21 cellular contexts compared by ENCODE assay signal in the genomic region with DNA sequence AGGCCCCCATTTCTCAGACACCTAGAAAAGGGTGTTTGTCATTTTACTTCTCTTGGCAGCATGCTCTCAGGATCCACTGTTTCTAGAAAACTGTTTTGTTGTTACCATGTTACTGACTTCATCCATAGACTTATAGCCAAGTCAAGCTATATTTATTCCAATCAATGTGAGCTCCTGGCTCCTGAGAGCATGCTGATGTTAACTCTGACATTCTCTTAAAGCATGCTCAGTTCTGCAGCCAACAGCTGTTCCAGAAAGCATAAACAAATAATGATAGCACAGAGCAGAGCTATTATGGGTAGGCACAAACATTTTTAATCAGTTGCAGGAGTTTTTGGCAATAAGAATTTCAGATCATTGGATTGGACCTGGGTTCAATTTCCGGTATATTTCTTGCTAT.
DNase-seq lines count a peak whose midpoint lies in the region; ATAC-seq and TF ChIP-seq lines count a peak whose summit lies in the region.
"Had no signal": no experiment of that assay in that cellular context is flagged by ENCODE, and none has a peak within 500 bp of the region (broad histone marks: within the 10 kb centered on the region; RNA-seq: fewer than 3 reads in every experiment).

No MANE protein-coding gene starts in this region.

- peaks cover 68% of the 10 kb centered on the region for H3K4me1 Mint-ChIP-seq in brain

- no peaks in the 10 kb centered on the region for H3K36me3 Mint-ChIP-seq in brain
- H3K36me3 Mint-ChIP-seq: activated CD4-positive, alpha-beta memory T cell treated with anti-CD3 and anti-CD28 coated beads for 36 hours; type B pancreatic cell had no signal

- no peak for TF ChIP-seq POLR2A in gastroesophageal sphincter (IDR thresholded peaks at IDR 0.05)

- H3K36me3 ChIP-seq in osteoblast (ENCODE audit: insufficient read depth, low read length) (no peaks in the 10 kb centered on the region), brain microvascular endothelial cell (replicated peaks) (no peaks in the 10 kb centered on the region), gastroesophageal sphincter (no peaks in the 10 kb centered on the region)

- H3K4me2 ChIP-seq in osteoblast (ENCODE audit: insufficient read depth, low read length), result peak overlapping the region; percentile 21

- no peak overlapping the region for H2AFZ ChIP-seq in osteoblast (ENCODE audit: low read length)

- 0% methylated on average over 1 of the region's 1 CpG for WGBS in gastroesophageal sphincter (ENCODE audit: low coverage in 1 of 2), 2 donors

- H3K4me3 ChIP-seq in osteoblast (ENCODE audit: insufficient read depth, low read length) (no peak overlapping the region), brain microvascular endothelial cell (ENCODE audit: low read depth, low read length) (no peak overlapping the region), gastroesophageal sphincter (no peak overlapping the region)
- H3K4me3 ChIP-seq: GM12878, lung had no signal

- H3K27ac ChIP-seq in osteoblast (ENCODE audit: low read depth, low read length), result peak overlapping the region; percentile 57
- no peak overlapping the region for H3K27ac ChIP-seq in brain microvascular endothelial cell
- no peak overlapping the region for H3K27ac ChIP-seq in gastroesophageal sphincter

- TF ChIP-seq EP300 in gastroesophageal sphincter (IDR thresholded peaks at IDR 0.05), result no peak

- H3K27ac Mint-ChIP-seq in brain, result peak overlapping the region in 3 of 5 experiments; percentile 16 to 51 (median 48)
- H3K27ac Mint-ChIP-seq: activated CD4-positive, alpha-beta memory T cell treated with anti-CD3 and anti-CD28 coated beads for 36 hours; type B pancreatic cell had no signal

- H3K27me3 ChIP-seq in osteoblast (ENCODE audit: insufficient read depth, low read length), result no peaks in the 10 kb centered on the region
- no peaks in the 10 kb centered on the region for H3K27me3 ChIP-seq in brain microvascular endothelial cell (replicated peaks)
- no peaks in the 10 kb centered on the region for H3K27me3 ChIP-seq in gastroesophageal sphincter

- no peaks in the 10 kb centered on the region for H3K9me3 ChIP-seq in osteoblast (ENCODE audit: low read depth, low read length)
- no peaks in the 10 kb centered on the region for H3K9me3 ChIP-seq in gastroesophageal sphincter

- H3K79me2 ChIP-seq in osteoblast (ENCODE audit: insufficient read depth, low read length), result no peaks in the 10 kb centered on the region

- peaks cover 3% of the 10 kb centered on the region for H3K27me3 Mint-ChIP-seq in brain
- H3K27me3 Mint-ChIP-seq: activated CD4-positive, alpha-beta memory T cell treated with anti-CD3 and anti-CD28 coated beads for 36 hours; type B pancreatic cell had no signal

- H3K9me3 Mint-ChIP-seq in brain, result peaks cover 0 to 3% (median 0%) of the 10 kb centered on the region in 5 experiments
- H3K9me3 Mint-ChIP-seq: activated CD4-positive, alpha-beta memory T cell treated with anti-CD3 and anti-CD28 coated beads for 36 hours; type B pancreatic cell had no signal

- peaks cover 27% of the 10 kb centered on the region for H3K4me1 ChIP-seq in osteoblast (ENCODE audit: insufficient read depth, low read length)
- peaks cover 0 to 21% (median 6%) of the 10 kb centered on the region in 3 donors for H3K4me1 ChIP-seq in gastroesophageal sphincter

- ATAC-seq in gastroesophageal sphincter, result no peak
- ATAC-seq: GM12878, PC-3 had no signal

- peak; percentile 46 for DNase-seq in NCI-H2171 treated with DMSO at 0.1 percent for 48 hours (lab: John Stamatoyannopoulos, UW)
- no peak for DNase-seq in NCI-H2171 (lab: John Stamatoyannopoulos, UW)
- peak; percentile 50 for DNase-seq in LHCN-M2 (ENCODE audit: low read depth)
- peak; percentile 43 for DNase-seq in osteoblast (ENCODE audit: insufficient read length, low spot score, missing footprints)
- DNase-seq in T-helper 1 cell, result no peak
- no peak for DNase-seq in brain microvascular endothelial cell
- DNase-seq: 8988T; activated CD4-positive, alpha-beta memory T cell treated with anti-CD3 and anti-CD28 coated beads for 36 hours; activated CD8-positive, alpha-beta memory T cell treated with anti-CD3 and anti-CD28 coated beads, Interleukin-2, amount 50 U/mL, for 48 hours; activated effector memory CD4-positive, alpha-beta T cell treated with anti-CD3 and anti-CD28 coated beads, Interleukin-2, amount 50 U/mL, for 16 hours; effector CD8-positive, alpha-beta T cell; NCI-H1105 treated with DMSO at 0.1 percent for 48 hours; NCI-H2081 treated with DMSO at 0.1 percent for 48 hours; PC-3; small intestine; stimulated activated CD4-positive, alpha-beta T cell treated with anti-CD3 and anti-CD28 coated beads, Interleukin-1b, Interleukin-23, amount 100 ng/mL, for 48 hours had no signal

- in situ Hi-C loops in brain microvascular endothelial cell (cut with HindIII; ENCODE audit: low pct_ligation_motif_present, low sequenced_read_pairs), result no loop called here

- H4K20me1 ChIP-seq in osteoblast (ENCODE audit: insufficient read depth, low read length), result no peaks in the 10 kb centered on the region

- no peak overlapping the region for H3K4me3 Mint-ChIP-seq in brain
- H3K4me3 Mint-ChIP-seq: activated CD4-positive, alpha-beta memory T cell treated with anti-CD3 and anti-CD28 coated beads for 36 hours; type B pancreatic cell had no signal

- TF ChIP-seq CTCF in brain (conservative IDR thresholded peaks at IDR 0.05) (no peak), osteoblast (IDR thresholded peaks at IDR 0.05; ENCODE audit: extremely low read depth, low read depth, low read length) (no peak), brain microvascular endothelial cell (IDR thresholded peaks at IDR 0.05; ENCODE audit: low read depth, low read length, missing control alignments) (no peak), gastroesophageal sphincter (IDR thresholded peaks at IDR 0.05) (no peak)

Comparison
In these comparisons a context has a peak if more than half of its experiments do, and no peak if none do; other contexts are left out.
1. DNase-seq: peak in NCI-H2171 treated with DMSO at 0.1 percent for 48 hours (single experiment), LHCN-M2 (single experiment) and osteoblast (single experiment); none in NCI-H2171 (single experiment), T-helper 1 cell (0 of 5) and brain microvascular endothelial cell (single experiment).